ENCODE assay signal across 8 cellular contexts in the genomic region with DNA sequence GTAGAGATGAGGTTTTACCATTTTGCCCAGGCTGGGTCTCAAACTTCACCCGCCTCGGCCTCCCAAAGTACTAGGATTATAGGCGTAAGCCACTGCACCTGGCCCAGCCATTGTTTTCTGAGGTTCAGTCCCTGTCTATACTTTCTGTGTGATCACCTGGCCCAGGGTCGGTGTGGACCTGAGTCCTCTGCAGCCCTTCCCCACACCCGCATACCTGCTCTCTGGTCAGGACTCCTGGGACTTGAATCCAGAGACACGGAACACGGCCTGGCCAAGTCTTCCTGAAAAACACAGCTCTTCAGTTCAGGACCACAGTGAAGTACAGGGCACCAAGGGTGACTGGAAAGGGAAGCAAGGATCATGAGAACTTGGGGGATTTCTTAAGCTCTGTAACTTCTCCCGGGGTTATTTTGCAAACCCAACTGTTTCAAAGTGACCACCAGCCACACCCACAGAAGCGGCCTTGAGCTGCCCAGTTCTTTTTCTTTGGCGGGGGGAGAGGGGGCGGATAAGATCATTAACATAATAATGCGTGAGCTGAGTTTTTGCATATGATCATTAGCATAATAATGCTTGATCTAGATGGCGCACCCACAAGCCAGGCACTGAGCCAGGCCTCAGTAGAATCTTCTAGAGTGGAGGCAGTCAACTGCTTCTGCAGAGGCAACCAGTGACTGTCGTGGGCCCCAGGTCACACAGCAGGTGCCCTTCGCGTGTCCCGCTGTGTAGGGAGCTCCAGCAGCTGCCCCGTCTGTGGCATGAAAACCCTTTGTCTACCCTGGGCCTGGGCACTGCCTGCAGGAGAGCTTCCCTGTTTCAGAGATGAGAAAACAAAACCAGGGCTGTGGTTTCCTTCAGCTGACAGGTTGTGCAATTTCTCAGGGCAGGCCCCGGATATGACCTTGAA. TPM values are rescaled to one million over a fixed set of nuclear protein-coding genes. Genes with fewer than 3 reads are reported as not detected.
A peak's percentile ranks its signal among the peaks of the same experiment; 100 is the strongest.
DNase-seq lines count a peak whose midpoint lies in the region; ATAC-seq, FAIRE-seq and TF ChIP-seq lines count a peak whose summit lies in the region.

No MANE protein-coding gene starts in this region.

- peaks cover under 1% of the 10 kb centered on the region for H3K36me3 Mint-ChIP-seq in T-helper 2 cell treated with Interferon-gamma antibody and Interleukin-4, amounts not matched to agents 5 μg/mL and 100 μg/mL, for 36 hours (ENCODE audit: low read depth)

- no peak overlapping the region for H2AFZ ChIP-seq in mammary epithelial cell (ENCODE audit: low read depth, low read length)

- H3K4me1 ChIP-seq in A549, result peaks cover 44% of the 10 kb centered on the region
- peaks cover 38% of the 10 kb centered on the region for H3K4me1 ChIP-seq in mammary epithelial cell (ENCODE audit: insufficient read depth, low read length)
- H3K4me1 ChIP-seq in lower lobe of right lung, result peaks cover 82% of the 10 kb centered on the region

- H3K27me3 ChIP-seq in mammary epithelial cell (ENCODE audit: insufficient read depth, low read length) (no peaks in the 10 kb centered on the region), lower lobe of right lung (ENCODE audit: low read depth) (no peaks in the 10 kb centered on the region)

- WGBS in A549 (ENCODE audit: missing lambda C conversion rate), result 82% methylated on average over 13 of the region's 19 CpGs
- WGBS in mammary epithelial cell (ENCODE audit: low coverage, missing lambda C conversion rate), result 87% methylated on average over 19 of the region's 19 CpGs

- peaks cover 52% of the 10 kb centered on the region for H3K4me1 Mint-ChIP-seq in T-helper 2 cell treated with Interferon-gamma antibody and Interleukin-4, amounts not matched to agents 5 μg/mL and 100 μg/mL, for 36 hours (ENCODE audit: low read depth)

- no peak overlapping the region for H3K9ac ChIP-seq in mammary epithelial cell (ENCODE audit: insufficient read depth, low read length)

- no peaks in the 10 kb centered on the region for H3K27me3 Mint-ChIP-seq in T-helper 2 cell treated with Interferon-gamma antibody and Interleukin-4, amounts not matched to agents 5 μg/mL and 100 μg/mL, for 36 hours (ENCODE audit: low read depth)

- CTCF ChIA-PET in A549 (lab: Yijun Ruan, JAX) (interaction anchor here (1.2 to 1.3 kb wide), 3 partner anchors 9 to 127 kb away, joined by 3 to 4 read pairs (median 3); no protein-coding TSS in a partner anchor), mammary epithelial cell (lab: Charles Lee; ENCODE audit: low non-redundant PET) (no interaction called here)

- TF ChIP-seq POLR2A in A549 (IDR thresholded peaks at IDR 0.05; ENCODE audit: low read length), result no peak

- dilution Hi-C loops in mammary epithelial cell (cut with HindIII; ENCODE audit: low sequenced_read_pairs), result no loop called here

- H3K9me3 ChIP-seq in A549 (no peaks in the 10 kb centered on the region), mammary epithelial cell (replicated peaks; ENCODE audit: insufficient read depth, low read length) (no peaks in the 10 kb centered on the region), lower lobe of right lung (no peaks in the 10 kb centered on the region)

- no peak for FAIRE-seq in A549 (lab: Jason Lieb, UNC)

- in situ Hi-C loops in mammary epithelial cell (cut with MboI; ENCODE audit: low sequenced_read_pairs in 2 of 2), result no loop called here

- H3K9me3 Mint-ChIP-seq in T-helper 2 cell treated with Interferon-gamma antibody and Interleukin-4, amounts not matched to agents 5 μg/mL and 100 μg/mL, for 36 hours, result no peaks in the 10 kb centered on the region

- peak overlapping the region; percentile 82 for H3K4me3 Mint-ChIP-seq in T-helper 2 cell treated with Interferon-gamma antibody and Interleukin-4, amounts not matched to agents 5 μg/mL and 100 μg/mL, for 36 hours

- no peaks in the 10 kb centered on the region for H3K36me3 ChIP-seq in mammary epithelial cell (ENCODE audit: insufficient read depth, low read length)
- H3K36me3 ChIP-seq in lower lobe of right lung, result peaks cover 6% of the 10 kb centered on the region

- ATAC-seq in A549 (no peak), GM18868 (IDR thresholded peaks at IDR 0.05; ENCODE audit: unreplicated experiment) (peak; percentile 21), HG03432 (IDR thresholded peaks at IDR 0.05; ENCODE audit: unreplicated experiment) (peak; percentile 35), lower lobe of right lung (peak; percentile 7 to 49), GM18519 (IDR thresholded peaks at IDR 0.05; ENCODE audit: low FRiP score, unreplicated experiment) (no peak)

- H3K4me2 ChIP-seq in A549, result no peak overlapping the region
- no peak overlapping the region for H3K4me2 ChIP-seq in mammary epithelial cell (ENCODE audit: insufficient read depth, low read depth, low read length)

- no peak for DNase-seq in A549 (ENCODE audit: low read depth in 1 of 2, low spot score in 1 of 2)
- peak; percentile 75 for DNase-seq in T-helper 2 cell treated with Interferon-gamma antibody and Interleukin-4, amounts not matched to agents 5 μg/mL and 100 μg/mL, for 36 hours (ENCODE audit: low spot score)
- peak; percentile 46 for DNase-seq in mammary epithelial cell
- DNase-seq in lower lobe of right lung, result peak; percentile 82
- DNase-seq in stimulated activated naive CD4-positive, alpha-beta T cell (lab: John Stamatoyannopoulos, UW), result peak in 5 of 6 experiments; percentile 32 to 82 (median 60)

- no TSS peak for BruUV-seq in mammary epithelial cell (replicated peaks; lab: Mats Ljungman, UMichigan)

- peak overlapping the region; percentile 92 for H3K27ac Mint-ChIP-seq in T-helper 2 cell treated with Interferon-gamma antibody and Interleukin-4, amounts not matched to agents 5 μg/mL and 100 μg/mL, for 36 hours

- POLR2A ChIA-PET in A549 (lab: Yijun Ruan, JAX), result no interaction called here

- no peak for TF ChIP-seq EP300 in A549 (IDR thresholded peaks at IDR 0.05)

- TF ChIP-seq RAD21 in A549 (conservative IDR thresholded peaks at IDR 0.05 in 1 of 2, IDR thresholded peaks at IDR 0.05 in 1 of 2), result no peak

- H3K79me2 ChIP-seq in mammary epithelial cell (ENCODE audit: insufficient read depth, low read length), result peaks cover 34% of the 10 kb centered on the region

- no peaks in the 10 kb centered on the region for H4K20me1 ChIP-seq in mammary epithelial cell (ENCODE audit: insufficient read depth, low read length)

- intact Hi-C loops in mammary epithelial cell (cut with micrococcal nuclease) (loop anchor here (2.0 kb wide), 1 partner anchor 127 kb away; no protein-coding TSS in a partner anchor), lower lobe of right lung (cut with DNase I) (no loop called here)

- no peak for TF ChIP-seq CTCF in A549 (IDR thresholded peaks at IDR 0.05)
- TF ChIP-seq CTCF in mammary epithelial cell (conservative IDR thresholded peaks at IDR 0.05 in 1 of 2, IDR thresholded peaks at IDR 0.05 in 1 of 2; ENCODE audit: extremely low read depth in 1 of 2, insufficient read depth in 1 of 2, low read depth in 1 of 2, low read length in 2 of 2), result no peak
- no peak for TF ChIP-seq CTCF in lower lobe of right lung (IDR thresholded peaks at IDR 0.05)

- H3K27ac ChIP-seq in A549 (peak overlapping the region in 1 of 2 experiments; percentile 40; a peak in 2 of 6 replicates), mammary epithelial cell (ENCODE audit: insufficient read depth, low read depth, low read length) (no peak overlapping the region), lower lobe of right lung (peak overlapping the region; percentile 87)

- H3K4me3 ChIP-seq in A549, result no peak overlapping the region
- H3K4me3 ChIP-seq in mammary epithelial cell (replicated peaks in 1 of 3; ENCODE audit: insufficient read depth in 1 of 3, low read depth in 2 of 3, low read length in 3 of 3), result no peak overlapping the region
- peak overlapping the region; percentile 87 for H3K4me3 ChIP-seq in lower lobe of right lung

TF ChIP-seq in A549, 52 proteins besides CTCF, POLR2A, EP300 and RAD21:
- 0 out of 2 replicates have a peak, but pooled peaks have one; percentile 35 for TF ChIP-seq ESRRA (IDR thresholded peaks at IDR 0.05; ENCODE audit: borderline replicate concordance, low read length)
- peak; percentile 13 to 53; a peak in 2 of 4 replicates for TF ChIP-seq CEBPB (IDR thresholded peaks at IDR 0.05)
- TF ChIP-seq FOSB (CRISPR knock-in tag; IDR thresholded peaks at IDR 0.05), result no peak

RNA-seq across cellular contexts. Expression of a gene that starts 1.7 kb away (rescaled TPM):
- polyA plus RNA-seq in A549 (2011; rRNA removed) (32.9 and 35.8 TPM in 2 replicates), A549 (2017; fragmentation: RNase III; extraction: RNeasy Plus Mini Kit Qiagen cat#74134 plus additional on column Dnase treatment) (37.1 to 40.0 TPM (median 38.4 TPM) in 3 replicates), mammary epithelial cell (41.0 TPM)
- 59.4 and 67.3 TPM in 2 replicates for polyA plus RNA-seq in A549 (2012; cell fraction: cytosol; rRNA removed)
- 99.9 and 131 TPM in 2 replicates for polyA plus RNA-seq in A549 (2012; cell fraction: nucleus; rRNA removed)
- 20.1 and 27.9 TPM in 2 replicates for polyA minus RNA-seq in A549 (2011; rRNA and poly(A)+ RNA removed)
- total RNA-seq in mammary epithelial cell (10 to 100 TPM; 34.2 to 67.8 TPM), lower lobe of right lung (133 TPM)
- polyA minus RNA-seq in mammary epithelial cell, result 39.0 TPM

RNA-seq across cellular contexts. Expression of a gene that starts 55.8 kb away (rescaled TPM):
- polyA plus RNA-seq in A549 (2011; rRNA removed), result 6.7 and 13.7 TPM in 2 replicates
- polyA plus RNA-seq in A549 (2012; cell fraction: cytosol; rRNA removed), result 14.4 and 18.0 TPM in 2 replicates
- polyA plus RNA-seq in A549 (2012; cell fraction: nucleus; rRNA removed), result 147 and 150 TPM in 2 replicates
- polyA plus RNA-seq in A549 (2017; fragmentation: RNase III; extraction: RNeasy Plus Mini Kit Qiagen cat#74134 plus additional on column Dnase treatment), result 34.1 to 40.9 TPM (median 36.4 TPM) in 3 replicates
- polyA minus RNA-seq in A549 (2011; rRNA and poly(A)+ RNA removed), result 7.4 and 12.4 TPM in 2 replicates
- 10 to 100 TPM in 1 of 2 donors, 1 to 10 TPM in 1; 9.8 to 48.0 TPM for total RNA-seq in mammary epithelial cell
- polyA plus RNA-seq in mammary epithelial cell, result 4.3 TPM
- polyA minus RNA-seq in mammary epithelial cell, result 1.8 TPM
- total RNA-seq in lower lobe of right lung, result 56.1 TPM

Comparison
In these comparisons a context has a peak if more than half of its experiments do, and no peak if none do; other contexts are left out.
1. ATAC-seq: peak in GM18868 (single experiment), HG03432 (single experiment) and lower lobe of right lung (2 of 2); none in A549 (0 of 2) and GM18519 (single experiment).
2. DNase-seq: peak in T-helper 2 cell treated with Interferon-gamma antibody and Interleukin-4, amounts not matched to agents 5 μg/mL and 100 μg/mL, for 36 hours (single experiment), mammary epithelial cell (single experiment), lower lobe of right lung (single experiment) and stimulated activated naive CD4-positive, alpha-beta T cell (5 of 6); none in A549 (0 of 2).